Comparison of ENCODE assay signal across 1 cellular context in the genomic region with DNA sequence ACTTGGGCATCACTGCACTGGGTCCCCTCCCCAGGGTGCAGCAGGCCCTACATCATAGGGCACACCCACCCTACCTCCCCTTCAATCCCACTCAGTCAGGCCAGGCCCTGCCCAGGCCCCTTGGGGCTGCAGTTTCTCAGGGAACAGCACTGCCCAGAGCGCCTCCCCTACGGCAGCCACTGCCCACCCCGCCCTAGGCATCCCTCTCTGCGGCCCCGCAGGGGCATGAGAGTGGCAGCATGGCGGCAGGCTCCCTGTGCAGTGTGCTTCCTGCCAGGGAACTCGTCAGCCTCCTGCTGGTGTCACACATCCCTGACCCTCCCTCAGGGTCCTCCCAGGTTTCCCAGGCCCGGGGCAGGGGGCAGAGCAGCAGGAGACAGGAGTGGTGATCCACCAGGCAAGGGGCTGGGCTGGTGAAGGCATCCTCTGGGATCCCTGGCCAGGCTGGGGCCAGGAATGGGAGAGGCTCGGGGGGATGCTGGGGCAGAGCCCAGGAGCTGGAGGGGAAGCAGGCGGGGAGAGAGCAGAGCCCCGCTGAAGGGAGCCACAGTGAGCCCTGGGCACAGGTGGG.
TF ChIP-seq lines count a peak whose summit lies in the region.

No MANE protein-coding gene starts in this region.

TF ChIP-seq in H1, 55 proteins besides CTCF, POLR2A, EP300 and RAD21:
- TF ChIP-seq HDAC2 (IDR thresholded peaks at IDR 0.05; ENCODE audit: borderline replicate concordance in 1 of 2, low read depth in 2 of 2, low read length in 2 of 2) (no peak), BCL11A (IDR thresholded peaks at IDR 0.05; ENCODE audit: low read depth in 2 of 2, low read length in 2 of 2) (no peak), SP4 (IDR thresholded peaks at IDR 0.05; ENCODE audit: low read length) (no peak), CEBPB (IDR thresholded peaks at IDR 0.05; ENCODE audit: low read depth, low read length) (no peak), TAF1 (IDR thresholded peaks at IDR 0.05; ENCODE audit: low read depth, low read length) (no peak), TAF7 (optimal IDR thresholded peaks at IDR 0.05; ENCODE audit: borderline replicate concordance, low read depth, low read length) (no peak), MAX (IDR thresholded peaks at IDR 0.05) (no peak), SUZ12 (IDR thresholded peaks at IDR 0.05; ENCODE audit: low read length) (no peak), CBX5 (IDR thresholded peaks at IDR 0.05; ENCODE audit: low read depth, low read length) (no peak), MAFK (IDR thresholded peaks at IDR 0.05; ENCODE audit: low read depth, low read length) (no peak), BRCA1 (IDR thresholded peaks at IDR 0.05; ENCODE audit: low read depth, low read length) (no peak), RNF2 (IDR thresholded peaks at IDR 0.05; ENCODE audit: borderline replicate concordance, low read depth, low read length, missing control alignments, poor library complexity, severe bottlenecking) (no peak), SIN3A (conservative IDR thresholded peaks at IDR 0.05 in 1 of 2, IDR thresholded peaks at IDR 0.05 in 1 of 2; ENCODE audit: low read depth in 1 of 2, low read length in 2 of 2) (no peak), PHF8 (conservative IDR thresholded peaks at IDR 0.05; ENCODE audit: low read depth, low read length) (no peak), YY1 (IDR thresholded peaks at IDR 0.05; ENCODE audit: low read depth, low read length) (no peak), HDAC6 (IDR thresholded peaks at IDR 0.05; ENCODE audit: low read depth, low read length) (no peak)
- TF ChIP-seq, protein P1, sequence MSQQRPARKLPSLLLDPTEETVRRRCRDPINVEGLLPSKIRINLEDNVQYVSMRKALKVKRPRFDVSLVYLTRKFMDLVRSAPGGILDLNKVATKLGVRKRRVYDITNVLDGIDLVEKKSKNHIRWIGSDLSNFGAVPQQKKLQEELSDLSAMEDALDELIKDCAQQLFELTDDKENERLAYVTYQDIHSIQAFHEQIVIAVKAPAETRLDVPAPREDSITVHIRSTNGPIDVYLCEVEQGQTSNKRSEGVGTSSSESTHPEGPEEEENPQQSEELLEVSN (IDR thresholded peaks at IDR 0.05), result no peak
